8 cellular contexts compared by ENCODE assay signal in the genomic region with DNA sequence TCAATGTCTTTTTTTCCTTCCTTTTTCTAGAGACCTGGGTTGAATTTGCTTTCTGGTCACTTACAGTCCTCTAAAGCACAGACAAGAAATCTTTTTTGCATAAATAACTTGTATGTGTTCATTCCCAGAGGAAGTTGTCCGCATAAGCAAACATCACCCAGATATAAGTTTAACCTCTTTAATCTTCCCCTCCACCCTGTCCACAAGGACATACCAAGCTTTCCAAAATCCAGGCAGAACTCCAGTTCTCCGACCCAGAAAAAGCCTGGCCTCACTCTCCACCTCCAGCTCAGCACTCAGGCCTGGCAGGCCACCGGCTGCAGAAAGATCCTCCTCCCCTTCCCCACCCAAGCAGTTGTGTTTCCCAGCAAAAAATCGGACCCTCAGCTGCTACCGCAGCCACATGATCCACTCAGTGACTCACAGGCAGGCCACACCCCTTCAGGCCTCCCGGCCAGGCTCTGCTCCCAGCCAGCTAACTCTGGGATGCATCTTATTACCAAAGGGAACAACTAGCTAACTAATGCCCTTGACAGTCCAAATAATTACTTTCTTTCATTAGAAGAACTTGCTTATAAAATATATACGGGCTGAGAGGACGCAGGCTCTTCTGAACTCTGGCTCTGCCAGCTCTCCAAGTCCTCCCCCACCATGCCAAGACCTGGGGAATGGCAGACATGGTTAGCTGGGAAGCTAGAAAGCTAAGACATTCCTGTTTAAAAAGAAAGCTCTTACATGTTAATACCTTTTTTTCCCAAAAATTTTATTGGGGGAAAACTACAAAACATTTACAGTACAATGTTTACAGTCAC. TPM values are rescaled to one million over a fixed set of nuclear protein-coding genes. Genes with fewer than 3 reads are reported as not detected.
A peak's percentile ranks its signal among the peaks of the same experiment; 100 is the strongest.
DNase-seq lines count a peak whose midpoint lies in the region; ATAC-seq, FAIRE-seq and TF ChIP-seq lines count a peak whose summit lies in the region.

No MANE protein-coding gene starts in this region.

- TF ChIP-seq EP300 in Ishikawa (IDR thresholded peaks at IDR 0.05; ENCODE audit: borderline replicate concordance): no peak

- H3K36me3 ChIP-seq in SK-N-MC (ENCODE audit: insufficient read depth, low read length) (peaks cover 10% of the 10 kb centered on the region), cardiac muscle cell (peaks cover 11% of the 10 kb centered on the region)

- H3K4me3 ChIP-seq in SK-N-MC (peak overlapping the region; percentile 65), cardiac muscle cell (peak overlapping the region; percentile 84)

- TF ChIP-seq RAD21 in Ishikawa (IDR thresholded peaks at IDR 0.05; ENCODE audit: low read depth): no peak

- ATAC-seq in omental fat pad (ENCODE audit: low FRiP score) (peak; percentile 23), GM21619 (IDR thresholded peaks at IDR 0.05; ENCODE audit: unreplicated experiment) (no peak)

- no peaks in the 10 kb centered on the region for H3K27me3 ChIP-seq in cardiac muscle cell

- peak overlapping the region; percentile 96 for H3K27ac ChIP-seq in SK-N-MC
- H3K27ac ChIP-seq in cardiac muscle cell: peak overlapping the region; percentile 98

- TF ChIP-seq CTCF in cardiac muscle cell (IDR thresholded peaks at IDR 0.05; ENCODE audit: low read depth, low read length) (no peak), omental fat pad (IDR thresholded peaks at IDR 0.05) (no peak)

- H3K9ac ChIP-seq in SK-N-MC (ENCODE audit: insufficient read length): peak overlapping the region; percentile 30

- peaks cover 65% of the 10 kb centered on the region for H3K4me1 ChIP-seq in cardiac muscle cell (ENCODE audit: low read depth)

- H3K9me3 ChIP-seq in SK-N-MC (ENCODE audit: low read depth, low read length): no peaks in the 10 kb centered on the region
- no peaks in the 10 kb centered on the region for H3K9me3 ChIP-seq in cardiac muscle cell (ENCODE audit: low read depth)

- FAIRE-seq in urothelium cell line (lab: Jason Lieb, UNC): no peak

- DNase-seq in COLO829 (ENCODE audit: low spot score) (peak; percentile 94), SK-N-MC (ENCODE audit: low read depth, low spot score) (peak; percentile 48), amniotic epithelial cell (ENCODE audit: low read depth) (peak; percentile 95), cardiac muscle cell (ENCODE audit: low read depth in 1 of 2, low spot score in 1 of 2) (peak; percentile 91 to 98), omental fat pad (ENCODE audit: low spot score) (peak; percentile 65), urothelium cell line (ENCODE audit: low spot score) (peak; percentile 89)

TF ChIP-seq in Ishikawa, 13 proteins besides CTCF, POLR2A, EP300 and RAD21:
- TF ChIP-seq YY1 (IDR thresholded peaks at IDR 0.05; ENCODE audit: low read depth) (no peak), CEBPB (IDR thresholded peaks at IDR 0.05) (no peak), NFIC (IDR thresholded peaks at IDR 0.05) (peak; percentile 45), TAF1 (IDR thresholded peaks at IDR 0.05; ENCODE audit: low read depth) (no peak), TEAD4 (IDR thresholded peaks at IDR 0.05) (peak; percentile 24; the same call in 1 of the 2 replicates)
- TF ChIP-seq, protein P1, sequence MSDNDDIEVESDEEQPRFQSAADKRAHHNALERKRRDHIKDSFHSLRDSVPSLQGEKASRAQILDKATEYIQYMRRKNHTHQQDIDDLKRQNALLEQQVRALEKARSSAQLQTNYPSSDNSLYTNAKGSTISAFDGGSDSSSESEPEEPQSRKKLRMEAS (IDR thresholded peaks at IDR 0.05): peak; percentile 50; the same call in 1 of the 2 replicates
- TF ChIP-seq, protein P2, sequence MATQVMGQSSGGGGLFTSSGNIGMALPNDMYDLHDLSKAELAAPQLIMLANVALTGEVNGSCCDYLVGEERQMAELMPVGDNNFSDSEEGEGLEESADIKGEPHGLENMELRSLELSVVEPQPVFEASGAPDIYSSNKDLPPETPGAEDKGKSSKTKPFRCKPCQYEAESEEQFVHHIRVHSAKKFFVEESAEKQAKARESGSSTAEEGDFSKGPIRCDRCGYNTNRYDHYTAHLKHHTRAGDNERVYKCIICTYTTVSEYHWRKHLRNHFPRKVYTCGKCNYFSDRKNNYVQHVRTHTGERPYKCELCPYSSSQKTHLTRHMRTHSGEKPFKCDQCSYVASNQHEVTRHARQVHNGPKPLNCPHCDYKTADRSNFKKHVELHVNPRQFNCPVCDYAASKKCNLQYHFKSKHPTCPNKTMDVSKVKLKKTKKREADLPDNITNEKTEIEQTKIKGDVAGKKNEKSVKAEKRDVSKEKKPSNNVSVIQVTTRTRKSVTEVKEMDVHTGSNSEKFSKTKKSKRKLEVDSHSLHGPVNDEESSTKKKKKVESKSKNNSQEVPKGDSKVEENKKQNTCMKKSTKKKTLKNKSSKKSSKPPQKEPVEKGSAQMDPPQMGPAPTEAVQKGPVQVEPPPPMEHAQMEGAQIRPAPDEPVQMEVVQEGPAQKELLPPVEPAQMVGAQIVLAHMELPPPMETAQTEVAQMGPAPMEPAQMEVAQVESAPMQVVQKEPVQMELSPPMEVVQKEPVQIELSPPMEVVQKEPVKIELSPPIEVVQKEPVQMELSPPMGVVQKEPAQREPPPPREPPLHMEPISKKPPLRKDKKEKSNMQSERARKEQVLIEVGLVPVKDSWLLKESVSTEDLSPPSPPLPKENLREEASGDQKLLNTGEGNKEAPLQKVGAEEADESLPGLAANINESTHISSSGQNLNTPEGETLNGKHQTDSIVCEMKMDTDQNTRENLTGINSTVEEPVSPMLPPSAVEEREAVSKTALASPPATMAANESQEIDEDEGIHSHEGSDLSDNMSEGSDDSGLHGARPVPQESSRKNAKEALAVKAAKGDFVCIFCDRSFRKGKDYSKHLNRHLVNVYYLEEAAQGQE (IDR thresholded peaks at IDR 0.05; ENCODE audit: low read depth): no peak
- TF ChIP-seq, protein P3, sequence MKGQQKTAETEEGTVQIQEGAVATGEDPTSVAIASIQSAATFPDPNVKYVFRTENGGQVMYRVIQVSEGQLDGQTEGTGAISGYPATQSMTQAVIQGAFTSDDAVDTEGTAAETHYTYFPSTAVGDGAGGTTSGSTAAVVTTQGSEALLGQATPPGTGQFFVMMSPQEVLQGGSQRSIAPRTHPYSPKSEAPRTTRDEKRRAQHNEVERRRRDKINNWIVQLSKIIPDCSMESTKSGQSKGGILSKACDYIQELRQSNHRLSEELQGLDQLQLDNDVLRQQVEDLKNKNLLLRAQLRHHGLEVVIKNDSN (IDR thresholded peaks at IDR 0.05): peak; percentile 93

RNA-seq across cellular contexts. Expression of a gene that starts 4.5 kb away (rescaled TPM):
- 20.3 and 27.6 TPM in 2 replicates for total RNA-seq in cardiac muscle cell
- polyA plus RNA-seq in cardiac muscle cell: 73.9 and 88.4 TPM in 2 replicates
- 100 to 1,000 TPM in 1 of 4 donors, 10 to 100 TPM in 3; 93.9 to 141 (median 95.4) TPM for total RNA-seq in omental fat pad
